Comparison of ENCODE assay signal across 1 cellular context in genomic region chr3:143333367-143333766, GRCh38.
TF ChIP-seq lines count a peak whose summit lies in the region.

No MANE protein-coding gene starts in this region.

TF ChIP-seq in GM23338, 12 proteins besides CTCF, POLR2A, EP300 and RAD21 (continued from another document):
- TF ChIP-seq ZNF462 (CRISPR knock-in tag; IDR thresholded peaks at IDR 0.05) (no peak), NANOG (IDR thresholded peaks at IDR 0.05; ENCODE audit: borderline replicate concordance) (no peak), EZH2phosphoT487 (IDR thresholded peaks at IDR 0.05; ENCODE audit: unreplicated experiment) (no peak), STAT1 (IDR thresholded peaks at IDR 0.05; ENCODE audit: unreplicated experiment) (no peak), JUNB (IDR thresholded peaks at IDR 0.05; ENCODE audit: unreplicated experiment) (no peak), ZNF114 (CRISPR knock-in tag; IDR thresholded peaks at IDR 0.05) (no peak), REST (IDR thresholded peaks at IDR 0.05; ENCODE audit: unreplicated experiment) (no peak), POLR2AphosphoS5 (IDR thresholded peaks at IDR 0.05; ENCODE audit: low read depth) (no peak)
TF ChIP-seq in GM23338: peak in this region for 0.
